Comparison of ENCODE assay signal across 19 cellular contexts in the genomic region with DNA sequence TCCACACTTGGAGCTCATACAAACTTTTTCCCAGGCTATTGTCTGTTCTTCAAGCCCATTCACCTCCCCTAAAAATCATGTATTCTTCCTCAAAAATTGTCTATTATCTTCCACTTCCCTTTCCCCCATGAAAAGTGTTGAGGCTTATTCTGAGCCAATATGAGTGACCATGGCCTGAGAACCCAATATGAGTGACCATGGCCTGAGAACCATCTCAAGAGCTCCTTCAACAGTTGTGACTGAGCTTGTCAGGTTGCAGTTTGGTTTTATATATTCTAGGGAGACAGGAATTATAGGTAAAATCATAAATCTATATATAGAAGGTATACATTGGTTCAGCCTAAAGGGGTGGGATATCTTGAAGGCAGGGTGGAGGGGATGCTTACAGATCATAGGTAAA.
DNase-seq lines count a peak whose midpoint lies in the region; ATAC-seq, FAIRE-seq and TF ChIP-seq lines count a peak whose summit lies in the region.
"Had no signal": no experiment of that assay in that cellular context is flagged by ENCODE, and none has a peak within 500 bp of the region (broad histone marks: within the 10 kb centered on the region; RNA-seq: fewer than 3 reads in every experiment).

No MANE protein-coding gene starts in this region.

- TF ChIP-seq RAD21 in HepG2 (CRISPR knock-in tag; IDR thresholded peaks at IDR 0.05) = no peak

- H3K4me2 ChIP-seq in HepG2 (ENCODE audit: low read depth, low read length) = no peak overlapping the region
- H3K4me2 ChIP-seq: A549, BLaER1 had no signal

- H3K36me3 ChIP-seq in HepG2 (replicated peaks in 1 of 2; ENCODE audit: control insufficient read depth in 1 of 2, insufficient read depth in 2 of 2, low read length in 2 of 2) = no peaks in the 10 kb centered on the region
- no peaks in the 10 kb centered on the region for H3K36me3 ChIP-seq in right lobe of liver
- H3K36me3 ChIP-seq: HAP-1 had no signal

- no peak overlapping the region for H3K9ac ChIP-seq in HepG2 (ENCODE audit: insufficient read depth, low read depth, low read length)
- H3K9ac ChIP-seq: BLaER1, GM23248 had no signal

- DNase-seq in activated T-cell treated with anti-CD3 and anti-CD28 coated beads, Interleukin-2, amount 50 U/mL, for 72 hours = no peak
- no peak for DNase-seq in activated T-cell treated with anti-CD3 and anti-CD28 coated beads, Interleukin-2, amount 50 U/mL, for 1 hour
- no peak for DNase-seq in HepG2 (ENCODE audit: low spot score)
- DNase-seq in right lobe of liver = no peak
- no peak for DNase-seq in T-cell
- DNase-seq in RCC 7860 (ENCODE audit: low spot score) = no peak
- DNase-seq: AML-193; CD8-positive, alpha-beta memory T cell; COR-L47; GM23248 had no signal

- FAIRE-seq in HepG2 (lab: Jason Lieb, UNC) = no peak
- FAIRE-seq in RCC 7860 (lab: Jason Lieb, UNC) = no peak
- FAIRE-seq: A549, D721Med, G401.6, GM12891 had no signal

- no peak for TF ChIP-seq CTCF in HepG2 (CRISPR knock-in tag; IDR thresholded peaks at IDR 0.05)
- no peak for TF ChIP-seq CTCF in right lobe of liver (IDR thresholded peaks at IDR 0.05)

- no peaks in the 10 kb centered on the region for H3K27me3 Mint-ChIP-seq in activated T-cell treated with anti-CD3 and anti-CD28 coated beads, Interleukin-2, amount 50 U/mL, for 72 hours (ENCODE audit: low read depth)
- H3K27me3 Mint-ChIP-seq in T-cell = no peaks in the 10 kb centered on the region
- H3K27me3 Mint-ChIP-seq: CD8-positive, alpha-beta memory T cell had no signal

- H3K9me3 Mint-ChIP-seq in activated T-cell treated with anti-CD3 and anti-CD28 coated beads, Interleukin-2, amount 50 U/mL, for 72 hours = peaks cover 0 to 8% of the 10 kb centered on the region in 2 donors
- peaks cover 0 to 15% (median under 1%) of the 10 kb centered on the region in 3 donors for H3K9me3 Mint-ChIP-seq in T-cell

- intact Hi-C loops in HepG2 (cut with micrococcal nuclease; ENCODE audit: unreplicated experiment) (loop anchor here (2.0 kb wide), 1 partner anchor 47 kb away; no protein-coding TSS in a partner anchor), right lobe of liver (cut with DNase I) (no loop called here)

- H3K27ac ChIP-seq in HepG2 (ENCODE audit: extremely low read length, insufficient read depth, low read length) (no peak overlapping the region), right lobe of liver (no peak overlapping the region)
- H3K27ac ChIP-seq: 22Rv1, A549, BLaER1, GM23248 had no signal

- no peak for ATAC-seq in activated T-cell treated with anti-CD3 and anti-CD28 coated beads, Interleukin-2, amount 50 U/mL, for 72 hours (replicated peaks in 1 of 2)
- peak; percentile 3; the same call in 2 of the 3 replicates for ATAC-seq in HepG2
- no peak for ATAC-seq in right lobe of liver
- ATAC-seq in T-cell (replicated peaks in 1 of 4) = no peak
- no peak for ATAC-seq in GM18909 (IDR thresholded peaks at IDR 0.05; ENCODE audit: poor library complexity, unreplicated experiment)
- ATAC-seq: A549 had no signal

- BruUV-seq in HepG2 (replicated peaks; lab: Mats Ljungman, UMichigan) = no TSS peak

- peaks cover 5% of the 10 kb centered on the region; the same call in 1 of the 2 replicates for H3K9me3 ChIP-seq in HepG2 (ENCODE audit: low read length)
- no peaks in the 10 kb centered on the region for H3K9me3 ChIP-seq in right lobe of liver

- no peak overlapping the region for H3K4me3 ChIP-seq in HepG2 (replicated peaks in 1 of 3; ENCODE audit: insufficient read depth in 1 of 3, low read depth in 2 of 3, low read length in 3 of 3)
- no peak overlapping the region for H3K4me3 ChIP-seq in right lobe of liver
- H3K4me3 ChIP-seq: A549, BLaER1, GM23248, HAP-1 had no signal

- in situ Hi-C loops in HepG2 (cut with HindIII; ENCODE audit: extremely low pct_ligation_motif_present, low pct_unique_long_range_greater_than_20kb) = no loop called here

- peaks cover under 1 to 13% of the 10 kb centered on the region in 2 donors for H3K36me3 Mint-ChIP-seq in activated T-cell treated with anti-CD3 and anti-CD28 coated beads, Interleukin-2, amount 50 U/mL, for 72 hours (ENCODE audit: insufficient read depth in 2 of 2)
- H3K36me3 Mint-ChIP-seq in T-cell = peaks cover 41% of the 10 kb centered on the region

- H3K27me3 ChIP-seq in HepG2 (ENCODE audit: control insufficient read depth in 1 of 2, insufficient read depth in 2 of 2, low read length in 2 of 2) = no peaks in the 10 kb centered on the region
- no peaks in the 10 kb centered on the region for H3K27me3 ChIP-seq in right lobe of liver
- H3K27me3 ChIP-seq: BLaER1 had no signal

- no peak overlapping the region for H3K4me3 Mint-ChIP-seq in activated T-cell treated with anti-CD3 and anti-CD28 coated beads, Interleukin-2, amount 50 U/mL, for 72 hours
- no peak overlapping the region for H3K4me3 Mint-ChIP-seq in T-cell
- H3K4me3 Mint-ChIP-seq: CD14-positive monocyte; CD8-positive, alpha-beta memory T cell had no signal

- peak overlapping the region; percentile 55 for H3K27ac Mint-ChIP-seq in activated T-cell treated with anti-CD3 and anti-CD28 coated beads, Interleukin-2, amount 50 U/mL, for 72 hours
- H3K27ac Mint-ChIP-seq in T-cell = peak overlapping the region; percentile 6 to 74
- H3K27ac Mint-ChIP-seq: CD14-positive monocyte had no signal

- no peak for TF ChIP-seq POLR2A in HepG2 (IDR thresholded peaks at IDR 0.05; ENCODE audit: insufficient read depth in 1 of 2, low read depth in 2 of 2, low read length in 2 of 2)
- no peak for TF ChIP-seq POLR2A in right lobe of liver (IDR thresholded peaks at IDR 0.05)

- no peaks in the 10 kb centered on the region for H3K79me2 ChIP-seq in HepG2 (ENCODE audit: insufficient read depth, low read length)

- H4K20me1 ChIP-seq in HepG2 (ENCODE audit: insufficient read depth, low read length) = no peaks in the 10 kb centered on the region
- H4K20me1 ChIP-seq: BLaER1 had no signal

- POLR2A ChIA-PET in HepG2 (lab: Yijun Ruan, JAX) (no interaction called here), T-cell (lab: Charles Lee) (interaction anchor here in 1 of 2 donors (0.7 kb wide), 1 partner anchor 348 kb away, joined by 3 read pairs; no protein-coding TSS in a partner anchor)

- no peak overlapping the region for H2AFZ ChIP-seq in HepG2 (ENCODE audit: low read length)
- H2AFZ ChIP-seq: GM23248 had no signal

- peaks cover 6% of the 10 kb centered on the region for H3K4me1 Mint-ChIP-seq in activated T-cell treated with anti-CD3 and anti-CD28 coated beads, Interleukin-2, amount 50 U/mL, for 72 hours (ENCODE audit: low read depth)
- peaks cover 16 to 34% (median 30%) of the 10 kb centered on the region in 3 donors for H3K4me1 Mint-ChIP-seq in T-cell
- H3K4me1 Mint-ChIP-seq: CD14-positive monocyte had no signal

- TF ChIP-seq EP300 in HepG2 (IDR thresholded peaks at IDR 0.05; ENCODE audit: low read depth in 2 of 2, low read length in 2 of 2) (no peak), HepG2 (CRISPR knock-in tag; IDR thresholded peaks at IDR 0.05; ENCODE audit: borderline replicate concordance) (no peak)

- no peaks in the 10 kb centered on the region for H3K4me1 ChIP-seq in HepG2 (ENCODE audit: insufficient read depth, low read length)
- no peaks in the 10 kb centered on the region for H3K4me1 ChIP-seq in right lobe of liver
- H3K4me1 ChIP-seq: A549, BLaER1 had no signal

- CTCF ChIA-PET in HepG2 (lab: Yijun Ruan, JAX; ENCODE audit: low intra/inter-chr PET ratio, low total read pairs) (no interaction called here), T-cell (lab: Charles Lee) (no interaction called here)

TF ChIP-seq in HepG2, 621 proteins besides CTCF, POLR2A, EP300 and RAD21:
- TF ChIP-seq POLR2G (IDR thresholded peaks at IDR 0.05; ENCODE audit: low read depth, low read length) (peak; percentile 54), JDP2 (CRISPR knock-in tag; IDR thresholded peaks at IDR 0.05; ENCODE audit: borderline replicate concordance) (no peak), ZSCAN30 (CRISPR knock-in tag; IDR thresholded peaks at IDR 0.05) (no peak), ZNF782 (CRISPR knock-in tag; IDR thresholded peaks at IDR 0.05; ENCODE audit: borderline replicate concordance) (no peak), POLR2AphosphoS5 (IDR thresholded peaks at IDR 0.05; ENCODE audit: low read depth, low read length) (peak; percentile 26; the same call in 1 of the 2 replicates), RBM22 (optimal IDR thresholded peaks at IDR 0.05; ENCODE audit: low read length) (peak; percentile 95)
